ENCODE assay signal across 22 cellular contexts in the genomic region with DNA sequence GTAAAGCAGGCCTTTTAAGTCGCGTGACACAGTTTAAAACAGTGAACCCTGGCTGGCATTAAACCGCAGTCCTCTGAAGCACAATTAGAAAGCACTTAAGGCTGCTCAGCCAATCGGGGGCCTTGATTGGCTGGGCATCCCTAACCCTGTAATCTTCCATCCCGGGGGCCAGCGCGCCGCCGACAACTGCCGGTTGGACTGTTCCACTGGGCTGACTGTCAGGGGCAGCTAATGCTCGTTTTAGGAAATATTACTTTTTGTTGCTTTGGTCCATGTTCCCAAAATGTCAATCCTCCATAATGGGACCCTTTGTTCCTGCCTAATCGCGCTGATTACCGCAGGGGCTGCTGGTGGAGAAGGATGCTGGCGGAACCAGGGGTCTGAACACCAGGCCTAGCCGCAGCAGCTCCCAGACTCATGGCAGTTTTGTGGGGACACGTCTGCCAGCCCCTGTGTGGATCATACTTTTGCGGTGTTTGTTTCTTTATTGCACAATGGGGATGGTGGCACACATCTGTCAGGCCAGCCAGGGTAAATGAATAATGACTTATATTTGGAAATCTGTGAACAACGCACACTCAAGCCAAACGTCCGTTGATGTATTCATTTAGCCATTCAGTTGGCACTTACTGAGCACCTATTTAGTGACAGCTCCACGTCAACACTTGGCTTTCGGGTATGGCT.
A peak's percentile ranks its signal among the peaks of the same experiment; 100 is the strongest.
DNase-seq lines count a peak whose midpoint lies in the region; ATAC-seq, FAIRE-seq and TF ChIP-seq lines count a peak whose summit lies in the region.
"Had no signal": no experiment of that assay in that cellular context is flagged by ENCODE, and none has a peak within 500 bp of the region (broad histone marks: within the 10 kb centered on the region; RNA-seq: fewer than 3 reads in every experiment).

No MANE protein-coding gene starts in this region.

- peaks cover 3 to 67% of the 10 kb centered on the region in 2 experiments; a peak in 3 of 5 replicates for H3K27me3 ChIP-seq in K562 (ENCODE audit: control insufficient read depth in 2 of 2, insufficient read depth in 2 of 2, low read length in 2 of 2)

- no TSS peak for BruUV-seq in K562 (replicated peaks; lab: Mats Ljungman, UMichigan)

- ATAC-seq in K562: no peak
- ATAC-seq in HG03439 (IDR thresholded peaks at IDR 0.05; ENCODE audit: unreplicated experiment): no peak
- ATAC-seq: effector memory CD8-positive, alpha-beta T cell; PC-3; stimulated activated effector memory CD8-positive, alpha-beta T cell treated with anti-CD3 and anti-CD28 coated beads, Interleukin-12 subunit alpha, Interleukin-12 subunit beta, amount 100 ng/mL, for 72 hours had no signal

- no peak for TF ChIP-seq EP300 in K562 (IDR thresholded peaks at IDR 0.05; ENCODE audit: low read length)

- no peak overlapping the region for H3K9ac ChIP-seq in K562 (ENCODE audit: insufficient read depth in 1 of 2, low read depth in 2 of 2, low read length in 2 of 2)

- intact Hi-C loops in K562 (cut with micrococcal nuclease): no loop called here

- TF ChIP-seq POLR2A in K562 (conservative IDR thresholded peaks at IDR 0.05): no peak

- H3K9me3 ChIP-seq in K562 (replicated peaks; ENCODE audit: control insufficient read depth, insufficient read depth, low read depth, low read length): no peaks in the 10 kb centered on the region
- H3K9me3 ChIP-seq: left ventricle myocardium inferior, SJCRH30 had no signal

- no peak overlapping the region for H3K27ac ChIP-seq in K562 (ENCODE audit: extremely low read depth, low read depth, low read length)
- H3K27ac ChIP-seq: left ventricle myocardium inferior, SJCRH30 had no signal

- no peak for FAIRE-seq in K562 (lab: Jason Lieb, UNC)

- CTCF ChIA-PET in K562 (lab: Yijun Ruan, JAX; ENCODE audit: low intra/inter-chr PET ratio): no interaction called here

- peak; percentile 9 for DNase-seq in GM13977 (ENCODE audit: low spot score)
- DNase-seq in NCI-H2107 treated with DMSO at 0.1 percent for 48 hours (lab: John Stamatoyannopoulos, UW; ENCODE audit: unreplicated experiment): peak; percentile 79
- DNase-seq in K562 (ENCODE audit: extremely low read depth in 1 of 4, low spot score in 3 of 4): no peak
- peak; percentile 3 for DNase-seq in medulla oblongata (ENCODE audit: extremely low spot score)
- DNase-seq in mucosa of gallbladder (ENCODE audit: low spot score): no peak
- no peak for DNase-seq in SW480 (ENCODE audit: low spot score)
- DNase-seq in SKM-1 (lab: John Stamatoyannopoulos, UW; ENCODE audit: unreplicated experiment): no peak
- DNase-seq: activated CD4-positive, alpha-beta T cell treated with anti-CD3 and anti-CD28 coated beads, Interleukin-2, amount 50 U/mL, for 48 hours; activated naive CD4-positive, alpha-beta T cell treated with anti-CD3 and anti-CD28 coated beads, Interleukin-2, amount 10 ng/mL, durations not matched to agents 7 days and 5 days; activated T-cell treated with anti-CD3 and anti-CD28 coated beads, Interleukin-2, amount 50 U/mL, for 24 hours; CD4-positive, CD25-positive, alpha-beta regulatory T cell; cerebellar nuclear complex; effector memory CD8-positive, alpha-beta T cell; Kasumi-1; left ventricle myocardium inferior; NCI-H1105 treated with DMSO at 0.1 percent for 48 hours; PC-3; right cardiac atrium; SJCRH30; T-helper 2 cell had no signal

- POLR2A ChIA-PET in K562 (lab: Yijun Ruan, JAX): no interaction called here

- H3K9me1 ChIP-seq in K562 (ENCODE audit: control insufficient read depth, insufficient read depth, low read length): no peaks in the 10 kb centered on the region

- TF ChIP-seq CTCF in GM13977 (IDR thresholded peaks at IDR 0.05; ENCODE audit: extremely low read depth, insufficient read depth, missing control alignments): no peak
- no peak for TF ChIP-seq CTCF in K562 (IDR thresholded peaks at IDR 0.05 in 2 of 3, conservative IDR thresholded peaks at IDR 0.05 in 1 of 3; ENCODE audit: insufficient read depth in 2 of 3, low read depth in 1 of 3, low read length in 3 of 3)

- no peaks in the 10 kb centered on the region for H3K4me1 ChIP-seq in K562 (replicated peaks in 1 of 2; ENCODE audit: control insufficient read depth in 2 of 2, insufficient read depth in 2 of 2, low read length in 2 of 2)
- H3K4me1 ChIP-seq: left ventricle myocardium inferior, SJCRH30 had no signal

- H4K20me1 ChIP-seq in K562 (replicated peaks; ENCODE audit: control insufficient read depth, insufficient read depth, low read length): no peaks in the 10 kb centered on the region

- TF ChIP-seq RAD21 in K562 (CRISPR knock-in tag; conservative IDR thresholded peaks at IDR 0.05 in 1 of 2, IDR thresholded peaks at IDR 0.05 in 1 of 2): no peak

- 1% methylated on average over 17 of the region's 23 CpGs for WGBS in K562 (ENCODE audit: insufficient coverage, low coverage, missing lambda C conversion rate)

- in situ Hi-C loops in GM13977 (cut with MboI; ENCODE audit: low pct_unique_long_range_greater_than_20kb, low sequenced_read_pairs, unreplicated experiment): no loop called here
- in situ Hi-C loops in K562 (cut with MboI): no loop called here

- H2AFZ ChIP-seq in K562 (ENCODE audit: low read depth, low read length): no peak overlapping the region

- no peak overlapping the region for H3K4me3 ChIP-seq in K562
- H3K4me3 ChIP-seq: left ventricle myocardium inferior, SJCRH30 had no signal

- H3K4me2 ChIP-seq in K562 (ENCODE audit: insufficient read depth, low read length): no peak overlapping the region

- H3K79me2 ChIP-seq in K562 (ENCODE audit: control insufficient read depth, insufficient read depth, low read length): no peaks in the 10 kb centered on the region

- no peaks in the 10 kb centered on the region for H3K36me3 ChIP-seq in K562 (ENCODE audit: control insufficient read depth, insufficient read depth, low read length)
- H3K36me3 ChIP-seq: left ventricle myocardium inferior, SJCRH30 had no signal

TF ChIP-seq in K562, 482 proteins besides CTCF, POLR2A, EP300 and RAD21:
- no peak for TF ChIP-seq ZNF778 (CRISPR knock-in tag; IDR thresholded peaks at IDR 0.05)
- peak; percentile 12 for TF ChIP-seq PRDM10 (IDR thresholded peaks at IDR 0.05; ENCODE audit: partially characterized antibody)

Comparison
In these comparisons a context has a peak if more than half of its experiments do, and no peak if none do; other contexts are left out.
1. DNase-seq: peak in GM13977 (single experiment), NCI-H2107 treated with DMSO at 0.1 percent for 48 hours (single experiment) and medulla oblongata (single experiment); none in K562 (0 of 4), mucosa of gallbladder (single experiment), SW480 (single experiment) and SKM-1 (single experiment).